31 cellular contexts compared by ENCODE assay signal in genomic region chr17:69883139-69883538, GRCh38.
"Had no signal": no experiment of that assay in that cellular context is flagged by ENCODE, and none has a peak within 500 bp of the region (broad histone marks: within the 10 kb centered on the region; RNA-seq: fewer than 3 reads in every experiment).

No MANE protein-coding gene starts in this region.

- H3K36me3 Mint-ChIP-seq: activated naive CD8-positive, alpha-beta T cell had no signal

- DNase-seq: activated CD4-positive, alpha-beta memory T cell treated with anti-CD3 and anti-CD28 coated beads, Interleukin-2, amount 10 ng/mL, durations not matched to agents 7 days and 5 days; activated CD4-positive, alpha-beta T cell treated with anti-CD3 and anti-CD28 coated beads for 36 hours; activated CD4-positive, alpha-beta T cell treated with anti-CD3 and anti-CD28 coated beads, Interleukin-2, amount 10 ng/mL, durations not matched to agents 24 days and 14 days; activated CD4-positive, CD25-positive, alpha-beta regulatory T cell; activated CD4-positive, CD25-positive, alpha-beta regulatory T cell treated with anti-CD3 and anti-CD28 coated beads, Interleukin-2, amount 50 U/mL, for 72 hours; activated CD8-positive, alpha-beta memory T cell treated with anti-CD3 and anti-CD28 coated beads, Interleukin-2, amount 50 U/mL, for 48 hours; activated effector memory CD4-positive, alpha-beta T cell treated with Interleukin-2 at 50 U/mL for 16 hours; activated gamma-delta T cell treated with Interleukin-2 at 50 U/mL for 16 hours; activated naive CD4-positive, alpha-beta T cell treated with anti-CD3 and anti-CD28 coated beads, Interleukin-2, amount 50 U/mL, for 16 hours; activated naive CD4-positive, alpha-beta T cell treated with Interleukin-2 at 50 U/mL for 16 hours; activated T-cell treated with anti-CD3 and anti-CD28 coated beads for 4 hours; activated T-cell treated with anti-CD3 and anti-CD28 coated beads, Interleukin-2, amount 50 U/mL, for 24 hours; activated T-cell treated with anti-CD3 and anti-CD28 coated beads, Interleukin-2, amount 50 U/mL, for 72 hours; amygdala; aorta; body of pancreas; caudate nucleus; cortex of kidney; dermis blood vessel endothelial cell; effector CD4-positive, alpha-beta T cell; effector memory CD8-positive, alpha-beta T cell; foreskin keratinocyte; gastrocnemius medialis; glutamatergic neuron; heart left ventricle; T-helper 1 cell; T-helper 17 cell; T1000 had no signal

- H3K4me3 ChIP-seq: body of pancreas, gastrocnemius medialis, heart left ventricle had no signal

- H3K9me3 ChIP-seq: body of pancreas, gastrocnemius medialis had no signal

- H3K27ac Mint-ChIP-seq: activated CD4-positive, alpha-beta memory T cell treated with anti-CD3 and anti-CD28 coated beads, Interleukin-2, amount 10 ng/mL, durations not matched to agents 7 days and 5 days; activated CD4-positive, alpha-beta T cell treated with anti-CD3 and anti-CD28 coated beads for 36 hours; activated CD4-positive, alpha-beta T cell treated with anti-CD3 and anti-CD28 coated beads, Interleukin-2, amount 10 ng/mL, durations not matched to agents 24 days and 14 days; activated naive CD8-positive, alpha-beta T cell; activated T-cell treated with anti-CD3 and anti-CD28 coated beads, Interleukin-2, amount 50 U/mL, for 24 hours; activated T-cell treated with anti-CD3 and anti-CD28 coated beads, Interleukin-2, amount 50 U/mL, for 72 hours; effector memory CD8-positive, alpha-beta T cell; T-helper 17 cell; T-helper 2 cell treated with Interferon-gamma antibody and Interleukin-4, amounts not matched to agents 5 μg/mL and 100 μg/mL, for 36 hours had no signal

- H3K27me3 Mint-ChIP-seq: activated CD4-positive, alpha-beta memory T cell treated with anti-CD3 and anti-CD28 coated beads, Interleukin-2, amount 10 ng/mL, durations not matched to agents 7 days and 5 days; activated CD4-positive, alpha-beta T cell treated with anti-CD3 and anti-CD28 coated beads for 36 hours; activated CD4-positive, alpha-beta T cell treated with anti-CD3 and anti-CD28 coated beads, Interleukin-2, amount 10 ng/mL, durations not matched to agents 24 days and 14 days; activated naive CD8-positive, alpha-beta T cell; activated T-cell treated with anti-CD3 and anti-CD28 coated beads, Interleukin-2, amount 50 U/mL, for 24 hours; effector memory CD8-positive, alpha-beta T cell; T-helper 17 cell had no signal

- H3K36me3 ChIP-seq: gastrocnemius medialis, heart left ventricle had no signal

- H3K9me3 Mint-ChIP-seq: activated CD4-positive, alpha-beta memory T cell treated with anti-CD3 and anti-CD28 coated beads, Interleukin-2, amount 10 ng/mL, durations not matched to agents 7 days and 5 days; activated CD4-positive, alpha-beta T cell treated with anti-CD3 and anti-CD28 coated beads, Interleukin-2, amount 10 ng/mL, durations not matched to agents 24 days and 14 days; activated T-cell treated with anti-CD3 and anti-CD28 coated beads, Interleukin-2, amount 50 U/mL, for 24 hours; effector memory CD8-positive, alpha-beta T cell; T-helper 2 cell treated with Interferon-gamma antibody and Interleukin-4, amounts not matched to agents 5 μg/mL and 100 μg/mL, for 36 hours had no signal

- H3K4me1 ChIP-seq: body of pancreas, foreskin keratinocyte, gastrocnemius medialis had no signal

- H3K4me1 Mint-ChIP-seq: activated CD4-positive, alpha-beta memory T cell treated with anti-CD3 and anti-CD28 coated beads, Interleukin-2, amount 10 ng/mL, durations not matched to agents 7 days and 5 days; activated CD4-positive, alpha-beta T cell treated with anti-CD3 and anti-CD28 coated beads for 36 hours; activated CD4-positive, alpha-beta T cell treated with anti-CD3 and anti-CD28 coated beads, Interleukin-2, amount 10 ng/mL, durations not matched to agents 24 days and 14 days; T-helper 17 cell had no signal

- H3K27ac ChIP-seq: body of pancreas, epithelial cell of prostate, foreskin keratinocyte, gastrocnemius medialis, heart left ventricle had no signal

- H3K27me3 ChIP-seq: body of pancreas, foreskin keratinocyte, gastrocnemius medialis, heart left ventricle had no signal

- H3K4me3 Mint-ChIP-seq: activated CD4-positive, alpha-beta memory T cell treated with anti-CD3 and anti-CD28 coated beads, Interleukin-2, amount 10 ng/mL, durations not matched to agents 7 days and 5 days; activated CD4-positive, alpha-beta T cell treated with anti-CD3 and anti-CD28 coated beads for 36 hours; activated CD4-positive, alpha-beta T cell treated with anti-CD3 and anti-CD28 coated beads, Interleukin-2, amount 10 ng/mL, durations not matched to agents 24 days and 14 days; activated naive CD8-positive, alpha-beta T cell; activated T-cell treated with anti-CD3 and anti-CD28 coated beads, Interleukin-2, amount 50 U/mL, for 24 hours; activated T-cell treated with anti-CD3 and anti-CD28 coated beads, Interleukin-2, amount 50 U/mL, for 72 hours; effector memory CD8-positive, alpha-beta T cell; T-helper 17 cell; T-helper 2 cell treated with Interferon-gamma antibody and Interleukin-4, amounts not matched to agents 5 μg/mL and 100 μg/mL, for 36 hours had no signal
